ENCODE assay signal across 23 cellular contexts in the genomic region with DNA sequence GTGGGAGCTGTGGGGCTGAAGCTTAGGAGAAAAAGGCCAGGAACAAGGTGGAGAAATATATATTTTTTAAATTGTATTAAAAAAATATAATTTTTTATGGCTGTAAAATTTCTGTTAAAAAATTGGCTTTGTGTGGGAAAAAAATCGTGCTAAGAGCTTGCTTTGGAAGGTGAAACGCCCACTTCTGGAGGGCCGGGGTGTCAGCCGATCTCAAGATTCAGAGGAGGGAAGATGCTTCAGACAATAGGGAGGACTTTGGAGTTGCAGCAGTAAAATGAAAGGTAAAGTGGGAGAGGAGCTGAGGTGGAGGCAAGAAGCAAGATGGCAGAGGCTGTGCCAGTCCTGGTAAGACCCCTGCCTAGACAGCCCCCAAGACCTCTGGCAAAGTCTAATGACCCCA. TPM values are rescaled to one million over a fixed set of nuclear protein-coding genes. Genes with fewer than 3 reads are reported as not detected.
DNase-seq lines count a peak whose midpoint lies in the region; TF ChIP-seq lines count a peak whose summit lies in the region.
"Had no signal": no experiment of that assay in that cellular context is flagged by ENCODE, and none has a peak within 500 bp of the region (broad histone marks: within the 10 kb centered on the region; RNA-seq: fewer than 3 reads in every experiment).

No MANE protein-coding gene starts in this region.

- no peak overlapping the region for H3K27ac ChIP-seq in H9 (ENCODE audit: insufficient read length, low read depth, low read length)
- H3K27ac ChIP-seq: A549; BLaER1 treated with 17β-estradiol and CSF1 and Interleukin-3, amounts not matched to agents 10 nM and 100 nM had no signal

- no peak overlapping the region for H3K9ac ChIP-seq in H9 (ENCODE audit: extremely low read depth, insufficient read length, low read length)
- H3K9ac ChIP-seq: BLaER1 treated with 17β-estradiol and CSF1 and Interleukin-3, amounts not matched to agents 10 nM and 100 nM had no signal

- no peak overlapping the region for H3K56ac ChIP-seq in H9 (ENCODE audit: insufficient read length, low read depth, low read length)

- H3K79me1 ChIP-seq in H9 (ENCODE audit: insufficient read depth, low read depth, low read length, poor library complexity, severe bottlenecking), result no peaks in the 10 kb centered on the region

- H3K4me3 Mint-ChIP-seq in activated T-cell treated with anti-CD3 and anti-CD28 coated beads, Interleukin-2, amount 50 U/mL, for 24 hours, result no peak overlapping the region
- H3K4me3 Mint-ChIP-seq in H9, result no peak overlapping the region
- no peak overlapping the region for H3K4me3 Mint-ChIP-seq in dendritic cell treated with granulocyte-macrophage colony-stimulating factor and Interleukin-4, amounts not matched to agents 40 ng/mL and 50 ng/mL, for 4 days
- H3K4me3 Mint-ChIP-seq: CD14-positive monocyte; CD4-positive, alpha-beta T cell; CD8-positive, alpha-beta memory T cell; GM23338; HFFc6 had no signal

- H2BK20ac ChIP-seq in H9 (ENCODE audit: low read depth, low read length, poor library complexity, severe bottlenecking), result no peak overlapping the region

- no peak overlapping the region for H2AK5ac ChIP-seq in H9 (ENCODE audit: insufficient read length, low read length)

- no peak overlapping the region for H4K8ac ChIP-seq in H9 (replicated peaks; ENCODE audit: insufficient read length, low read depth, low read length)

- no peaks in the 10 kb centered on the region for H3K27me3 ChIP-seq in H9 (ENCODE audit: insufficient read depth, low read length)
- H3K27me3 ChIP-seq: BE2C; BLaER1 treated with 17β-estradiol and CSF1 and Interleukin-3, amounts not matched to agents 10 nM and 100 nM had no signal

- H3K4me2 ChIP-seq in H9 (ENCODE audit: insufficient read depth, insufficient read length, low read length), result no peak overlapping the region
- H3K4me2 ChIP-seq: A549; BLaER1 treated with 17β-estradiol and CSF1 and Interleukin-3, amounts not matched to agents 10 nM and 100 nM; GM23338 had no signal

- no peaks in the 10 kb centered on the region for H3K23me2 ChIP-seq in H9 (ENCODE audit: insufficient read length, low read depth, low read length, poor library complexity, severe bottlenecking)

- H2BK120ac ChIP-seq in H9 (ENCODE audit: low read depth, low read length, poor library complexity, severe bottlenecking), result no peak overlapping the region

- no peak overlapping the region for H3K23ac ChIP-seq in H9 (ENCODE audit: insufficient read length, low read depth, low read length)

- no peak overlapping the region for H2BK15ac ChIP-seq in H9 (ENCODE audit: low read depth, low read length)

- H3K14ac ChIP-seq in H9 (ENCODE audit: insufficient read depth, low read length), result no peak overlapping the region

- peak; percentile 5 for DNase-seq in activated T-cell treated with anti-CD3 and anti-CD28 coated beads, Interleukin-2, amount 50 U/mL, for 24 hours
- no peak for DNase-seq in activated T-cell treated with anti-CD3 and anti-CD28 coated beads, Interleukin-2, amount 50 U/mL, for 48 hours
- DNase-seq in H9 (no peak), GF-D8 (lab: John Stamatoyannopoulos, UW) (no peak), inferior parietal cortex (ENCODE audit: extremely low spot score) (no peak), SIG-M5 treated with dmso at 0.1 percent for 504 hours (lab: John Stamatoyannopoulos, UW; ENCODE audit: unreplicated experiment) (no peak)
- DNase-seq: 8988T; ACHN; AML-193; BE2C; Calu3; CD4-positive, alpha-beta T cell; CD8-positive, alpha-beta memory T cell; COR-L47; DMS53; DMS79 treated with DMSO at 0.1 percent for 48 hours; HFFc6 had no signal

- no peaks in the 10 kb centered on the region for H3K36me3 Mint-ChIP-seq in activated T-cell treated with anti-CD3 and anti-CD28 coated beads, Interleukin-2, amount 50 U/mL, for 24 hours (ENCODE audit: low read depth)
- H3K36me3 Mint-ChIP-seq in H9 (ENCODE audit: insufficient read depth in 1 of 3, low read depth in 3 of 3), result no peaks in the 10 kb centered on the region
- H3K36me3 Mint-ChIP-seq in dendritic cell treated with granulocyte-macrophage colony-stimulating factor and Interleukin-4, amounts not matched to agents 40 ng/mL and 50 ng/mL, for 4 days (ENCODE audit: low read depth), result no peaks in the 10 kb centered on the region

- no peak for TF ChIP-seq CTCF in H9 (conservative IDR thresholded peaks at IDR 0.05)

- peaks cover 12% of the 10 kb centered on the region for H3K4me1 Mint-ChIP-seq in activated T-cell treated with anti-CD3 and anti-CD28 coated beads, Interleukin-2, amount 50 U/mL, for 24 hours (ENCODE audit: low read depth)
- H3K4me1 Mint-ChIP-seq in H9, result no peaks in the 10 kb centered on the region
- H3K4me1 Mint-ChIP-seq in dendritic cell treated with granulocyte-macrophage colony-stimulating factor and Interleukin-4, amounts not matched to agents 40 ng/mL and 50 ng/mL, for 4 days (ENCODE audit: low read depth), result peaks cover 24% of the 10 kb centered on the region
- H3K4me1 Mint-ChIP-seq: GM23338 had no signal

- no peaks in the 10 kb centered on the region for H3K9me3 Mint-ChIP-seq in activated T-cell treated with anti-CD3 and anti-CD28 coated beads, Interleukin-2, amount 50 U/mL, for 24 hours
- H3K9me3 Mint-ChIP-seq in H9, result no peaks in the 10 kb centered on the region
- no peaks in the 10 kb centered on the region for H3K9me3 Mint-ChIP-seq in dendritic cell treated with granulocyte-macrophage colony-stimulating factor and Interleukin-4, amounts not matched to agents 40 ng/mL and 50 ng/mL, for 4 days
- H3K9me3 Mint-ChIP-seq: CD4-positive, alpha-beta T cell; CD8-positive, alpha-beta memory T cell; GM23338; HFFc6 had no signal

- H2BK12ac ChIP-seq in H9 (ENCODE audit: insufficient read length, low read depth, low read length), result no peak overlapping the region

- no peaks in the 10 kb centered on the region for H3K9me3 ChIP-seq in H9 (ENCODE audit: control insufficient read depth, low read depth, low read length)
- H3K9me3 ChIP-seq: A549, BE2C, HAP-1 had no signal

- no peak overlapping the region for H2BK5ac ChIP-seq in H9 (ENCODE audit: insufficient read length, low read length)

- H3K79me2 ChIP-seq in H9 (ENCODE audit: insufficient read depth, low read length), result no peaks in the 10 kb centered on the region

- no peaks in the 10 kb centered on the region for H4K20me1 ChIP-seq in H9 (ENCODE audit: control insufficient read depth, insufficient read depth, insufficient read length)
- H4K20me1 ChIP-seq: BLaER1 treated with 17β-estradiol and CSF1 and Interleukin-3, amounts not matched to agents 10 nM and 100 nM had no signal

- intact Hi-C loops in dendritic cell treated with granulocyte-macrophage colony-stimulating factor and Interleukin-4, amounts not matched to agents 40 ng/mL and 50 ng/mL, for 4 days (cut with micrococcal nuclease), result no loop called here

- no peak overlapping the region for H4K91ac ChIP-seq in H9 (ENCODE audit: insufficient read length, low read depth, low read length)

- H3K18ac ChIP-seq in H9 (ENCODE audit: insufficient read length, low read depth, low read length), result no peak overlapping the region

- H4K5ac ChIP-seq in H9 (ENCODE audit: insufficient read length, low read depth, low read length), result no peak overlapping the region

- no peak overlapping the region for H3K27ac Mint-ChIP-seq in activated T-cell treated with anti-CD3 and anti-CD28 coated beads, Interleukin-2, amount 50 U/mL, for 24 hours
- H3K27ac Mint-ChIP-seq in H9, result peak overlapping the region in 2 of 3 experiments; percentile 47 to 80; a peak in 1 of 7 replicates
- H3K27ac Mint-ChIP-seq in dendritic cell treated with granulocyte-macrophage colony-stimulating factor and Interleukin-4, amounts not matched to agents 40 ng/mL and 50 ng/mL, for 4 days, result peak overlapping the region; percentile 54
- H3K27ac Mint-ChIP-seq: CD4-positive, alpha-beta T cell; GM23338; HFFc6 had no signal

- H3K4me1 ChIP-seq in H9 (ENCODE audit: insufficient read depth, low read length), result no peaks in the 10 kb centered on the region
- H3K4me1 ChIP-seq: BE2C, HAP-1 had no signal

- no peak overlapping the region for H3K4ac ChIP-seq in H9 (ENCODE audit: low read depth, low read length)

- H2AFZ ChIP-seq in H9 (ENCODE audit: low read length), result no peak overlapping the region
- H2AFZ ChIP-seq: GM23338 had no signal

- no peak overlapping the region for H3T11ph ChIP-seq in H9 (ENCODE audit: low read length)

- WGBS in H9 (ENCODE audit: extremely low coverage, insufficient read length, low lambda C conversion rate), result no CpG with 5 or more reads among the region's 4 CpGs

- H3K27me3 Mint-ChIP-seq in activated T-cell treated with anti-CD3 and anti-CD28 coated beads, Interleukin-2, amount 50 U/mL, for 24 hours, result peaks cover 7% of the 10 kb centered on the region
- H3K27me3 Mint-ChIP-seq in H9 (ENCODE audit: low read depth), result peaks cover 2% of the 10 kb centered on the region
- H3K27me3 Mint-ChIP-seq in dendritic cell treated with granulocyte-macrophage colony-stimulating factor and Interleukin-4, amounts not matched to agents 40 ng/mL and 50 ng/mL, for 4 days, result peaks cover 3% of the 10 kb centered on the region
- H3K27me3 Mint-ChIP-seq: CD4-positive, alpha-beta T cell had no signal

RNA-seq across cellular contexts. Expression of gene BLM, which starts 45.9 kb away (rescaled TPM):
- 41.3 and 43.4 TPM in 2 replicates for total RNA-seq in H9 (2021)
